Comparison of ENCODE assay signal across 13 cellular contexts in the genomic region with DNA sequence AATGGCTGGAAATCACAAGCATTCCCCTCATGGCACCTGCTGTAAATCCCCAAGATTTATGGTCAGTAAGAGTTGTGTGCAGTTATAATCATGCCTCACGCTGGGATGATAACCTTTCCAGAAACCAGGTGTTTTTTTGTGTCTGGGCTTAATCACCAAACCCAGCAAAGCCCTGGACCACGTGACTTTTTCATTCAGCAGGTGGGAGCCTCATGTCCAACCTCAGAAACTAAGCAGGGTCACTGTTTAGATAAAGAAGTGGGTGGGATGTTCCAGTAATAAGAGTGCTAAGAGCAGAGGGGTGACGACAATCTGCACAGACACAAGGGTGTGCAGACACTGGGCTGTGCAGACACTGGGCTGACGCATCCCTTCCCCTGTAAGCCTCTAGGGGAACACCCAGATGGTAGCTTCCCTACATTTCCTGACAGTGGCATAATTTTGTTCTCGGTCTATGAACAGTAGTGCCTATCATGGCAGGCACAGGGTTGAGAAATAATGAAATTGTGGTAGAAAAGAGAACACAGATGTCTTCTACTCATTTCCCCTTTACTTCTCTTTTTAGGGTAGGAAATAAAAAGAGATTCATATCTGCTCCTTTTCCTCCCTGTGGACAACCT.
DNase-seq lines count a peak whose midpoint lies in the region; ATAC-seq, FAIRE-seq and TF ChIP-seq lines count a peak whose summit lies in the region.
"Had no signal": no experiment of that assay in that cellular context is flagged by ENCODE, and none has a peak within 500 bp of the region (broad histone marks: within the 10 kb centered on the region; RNA-seq: fewer than 3 reads in every experiment).

No MANE protein-coding gene starts in this region.

- H3K79me2 ChIP-seq in HCT116 (ENCODE audit: insufficient read depth, low read length), result no peaks in the 10 kb centered on the region
- H3K79me2 ChIP-seq in GM12878 (ENCODE audit: control insufficient read depth, insufficient read depth, low read length), result no peaks in the 10 kb centered on the region

- RAD21 ChIA-PET in HCT116 (lab: Charles Lee; ENCODE audit: low non-redundant PET in 1 of 2, low total read pairs in 2 of 2, uncharacterized antibody in 2 of 2, unreplicated experiment in 2 of 2), result no interaction called here
- RAD21 ChIA-PET in GM12878 (lab: Charles Lee; ENCODE audit: unreplicated experiment), result no interaction called here

- TF ChIP-seq CTCF in HCT116 (IDR thresholded peaks at IDR 0.05 in 2 of 3, conservative IDR thresholded peaks at IDR 0.05 in 1 of 3; ENCODE audit: borderline replicate concordance in 1 of 3, insufficient read depth in 1 of 3, low read depth in 2 of 3, low read length in 2 of 3), result 0 out of 6 replicates have a peak, but pooled peaks of 1 of the 3 experiments have one; percentile 2
- no peak for TF ChIP-seq CTCF in GM12878 (IDR thresholded peaks at IDR 0.05 in 2 of 3, conservative IDR thresholded peaks at IDR 0.05 in 1 of 3; ENCODE audit: control insufficient read depth in 2 of 3, extremely low read depth in 1 of 3, insufficient read depth in 1 of 3, low read depth in 3 of 3, low read length in 3 of 3)

- no peak for TF ChIP-seq RAD21 in HCT116 (IDR thresholded peaks at IDR 0.05; ENCODE audit: low read depth)
- no peak for TF ChIP-seq RAD21 in GM12878 (IDR thresholded peaks at IDR 0.05; ENCODE audit: insufficient read depth, low read depth, low read length)

- no peak for FAIRE-seq in GM12878 (lab: Jason Lieb, UNC)
- FAIRE-seq: H1 had no signal

- intact Hi-C loops in HCT116 (cut with micrococcal nuclease) (no loop called here), GM12878 (cut with micrococcal nuclease; ENCODE audit: unreplicated experiment) (no loop called here)

- peaks cover 0 to 3% (median 0%) of the 10 kb centered on the region in 3 donors for H3K36me3 Mint-ChIP-seq in CD8-positive, alpha-beta memory T cell
- H3K36me3 Mint-ChIP-seq: brain had no signal

- SMC1A ChIA-PET in GM12878 (lab: Charles Lee; ENCODE audit: uncharacterized antibody, unreplicated experiment), result no interaction called here

- WGBS in GM12878 (ENCODE audit: insufficient coverage, insufficient replicate concordance, low lambda C conversion rate, missing lambda C conversion rate), result 2% methylated on average over 5 of the region's 5 CpGs

- peak; percentile 60; the same call in 1 of the 2 replicates for ATAC-seq in HCT116
- ATAC-seq in GM12878, result peak; percentile 55
- no peak for ATAC-seq in HG03571 (IDR thresholded peaks at IDR 0.05; ENCODE audit: unreplicated experiment)

- H3K4me3 Mint-ChIP-seq in CD8-positive, alpha-beta memory T cell, result no peak overlapping the region
- H3K4me3 Mint-ChIP-seq: activated T-cell treated with anti-CD3 and anti-CD28 coated beads, Interleukin-2, amount 50 U/mL, for 72 hours; brain had no signal

- TF ChIP-seq EP300 in GM12878 (IDR thresholded peaks at IDR 0.05; ENCODE audit: borderline replicate concordance in 1 of 2, control insufficient read depth in 1 of 2, low read depth in 2 of 2, low read length in 2 of 2), result no peak

- H3K4me2 ChIP-seq in HCT116 (ENCODE audit: low read length), result no peak overlapping the region
- no peak overlapping the region for H3K4me2 ChIP-seq in GM12878 (ENCODE audit: control insufficient read depth, insufficient read depth)

- no peak overlapping the region for H3K27ac ChIP-seq in HCT116 (ENCODE audit: low read depth, low read length)
- H3K27ac ChIP-seq in GM12878 (ENCODE audit: control insufficient read depth, insufficient read depth), result no peak overlapping the region
- no peak overlapping the region for H3K27ac ChIP-seq in CD8-positive, alpha-beta memory T cell (ENCODE audit: low read depth, low read length)
- H3K27ac ChIP-seq: testis had no signal

- H3K4me1 Mint-ChIP-seq in CD8-positive, alpha-beta memory T cell, result no peaks in the 10 kb centered on the region
- H3K4me1 Mint-ChIP-seq: brain had no signal

- no peaks in the 10 kb centered on the region for H3K9me2 ChIP-seq in HCT116 (ENCODE audit: insufficient read depth)

- H4K20me1 ChIP-seq in HCT116 (ENCODE audit: insufficient read depth) (no peaks in the 10 kb centered on the region), GM12878 (ENCODE audit: control insufficient read depth, insufficient read depth) (no peaks in the 10 kb centered on the region)

- H3K36me3 ChIP-seq in HCT116 (ENCODE audit: control insufficient read depth in 1 of 2, insufficient read depth in 2 of 2, low read length in 2 of 2) (no peaks in the 10 kb centered on the region), GM12878 (ENCODE audit: control insufficient read depth in 2 of 2, insufficient read depth in 2 of 2, low read length in 1 of 2) (no peaks in the 10 kb centered on the region)
- H3K36me3 ChIP-seq in CD8-positive, alpha-beta memory T cell (ENCODE audit: insufficient read depth, low read length), result no peaks in the 10 kb centered on the region

- H3K9me3 ChIP-seq in HCT116 (ENCODE audit: control insufficient read depth in 1 of 2, insufficient read depth in 1 of 2, low read depth in 1 of 2, low read length in 2 of 2), result no peaks in the 10 kb centered on the region
- no peaks in the 10 kb centered on the region for H3K9me3 ChIP-seq in GM12878 (replicated peaks; ENCODE audit: control insufficient read depth, insufficient read depth, low read length)
- H3K9me3 ChIP-seq in CD8-positive, alpha-beta memory T cell (ENCODE audit: low read length), result no peaks in the 10 kb centered on the region
- H3K9me3 ChIP-seq: testis had no signal

- no peaks in the 10 kb centered on the region for H3K9me3 Mint-ChIP-seq in CD8-positive, alpha-beta memory T cell
- H3K9me3 Mint-ChIP-seq: activated T-cell treated with anti-CD3 and anti-CD28 coated beads, Interleukin-2, amount 50 U/mL, for 72 hours; brain had no signal

- in situ Hi-C loops in GM12878 (cut with MboI), result no loop called here

- H3K4me1 ChIP-seq in HCT116 (ENCODE audit: control insufficient read depth in 1 of 2, insufficient read depth in 2 of 2, low read length in 2 of 2), result no peaks in the 10 kb centered on the region
- H3K4me1 ChIP-seq in GM12878 (ENCODE audit: control insufficient read depth, insufficient read depth, low read length), result no peaks in the 10 kb centered on the region
- no peaks in the 10 kb centered on the region for H3K4me1 ChIP-seq in CD8-positive, alpha-beta memory T cell (ENCODE audit: insufficient read depth, low read length)
- H3K4me1 ChIP-seq: testis had no signal

- H3K27me3 ChIP-seq in HCT116 (ENCODE audit: insufficient read depth, low read length), result peaks cover 40% of the 10 kb centered on the region
- no peaks in the 10 kb centered on the region; a peak in 1 of 4 replicates for H3K27me3 ChIP-seq in GM12878 (replicated peaks in 1 of 2; ENCODE audit: control insufficient read depth in 2 of 2, insufficient read depth in 2 of 2, low read length in 1 of 2)
- H3K27me3 ChIP-seq in CD8-positive, alpha-beta memory T cell (ENCODE audit: insufficient read depth, low read length, poor library complexity, severe bottlenecking), result no peaks in the 10 kb centered on the region
- H3K27me3 ChIP-seq: testis had no signal

- peaks cover 2 to 10% of the 10 kb centered on the region in 2 donors for H3K27me3 Mint-ChIP-seq in CD8-positive, alpha-beta memory T cell
- H3K27me3 Mint-ChIP-seq: brain had no signal

- H3K4me3 ChIP-seq in HCT116 (replicated peaks in 1 of 2; ENCODE audit: low read depth in 1 of 2, low read length in 2 of 2) (no peak overlapping the region), GM12878 (no peak overlapping the region)
- H3K4me3 ChIP-seq in CD8-positive, alpha-beta memory T cell (ENCODE audit: low read length), result no peak overlapping the region
- H3K4me3 ChIP-seq: testis had no signal

- no peak overlapping the region for H3K9ac ChIP-seq in HCT116 (ENCODE audit: low read length)
- no peak overlapping the region for H3K9ac ChIP-seq in GM12878 (ENCODE audit: control insufficient read depth, insufficient read depth, low read length)

- no peak overlapping the region for H3K27ac Mint-ChIP-seq in CD8-positive, alpha-beta memory T cell
- H3K27ac Mint-ChIP-seq: activated T-cell treated with anti-CD3 and anti-CD28 coated beads, Interleukin-2, amount 50 U/mL, for 72 hours; brain had no signal

- BruUV-seq in HCT116 (replicated peaks; lab: Mats Ljungman, UMichigan) (no TSS peak), GM12878 (replicated peaks; lab: Mats Ljungman, UMichigan) (no TSS peak)

- DNase-seq in Ammon's horn (ENCODE audit: low spot score), result peak; percentile 10
- DNase-seq in HCT116 (ENCODE audit: low read depth, low spot score), result no peak
- DNase-seq in NCI-H2081 treated with DMSO at 0.1 percent for 48 hours (lab: John Stamatoyannopoulos, UW), result peak; percentile 82
- no peak for DNase-seq in GM12878 (ENCODE audit: low read depth, low spot score)
- no peak for DNase-seq in NAMALWA (ENCODE audit: low spot score)
- no peak for DNase-seq in mesenteric fat pad (ENCODE audit: low spot score)
- no peak for DNase-seq in CD8-positive, alpha-beta memory T cell
- DNase-seq: activated T-cell treated with anti-CD3 and anti-CD28 coated beads, Interleukin-2, amount 50 U/mL, for 72 hours; RPMI8226; testis had no signal

- CTCF ChIA-PET in HCT116 (lab: Charles Lee), result no interaction called here
- CTCF ChIA-PET in GM12878 (lab: Yijun Ruan, JAX), result interaction anchor here (0.6 kb wide), 2 partner anchors 338 to 358 kb away, joined by 3 read pairs; no protein-coding TSS in a partner anchor
- CTCF ChIA-PET in CD8-positive, alpha-beta memory T cell (lab: Charles Lee), result no interaction called here

- H2AFZ ChIP-seq in HCT116 (ENCODE audit: low read depth, low read length, poor library complexity, severe bottlenecking), result no peak overlapping the region
- H2AFZ ChIP-seq in GM12878 (ENCODE audit: control insufficient read depth, low read depth, low read length), result no peak overlapping the region

- POLR2A ChIA-PET in HCT116 (lab: Charles Lee), result no interaction called here
- POLR2A ChIA-PET in GM12878 (lab: Charles Lee), result no interaction called here
- POLR2A ChIA-PET in CD8-positive, alpha-beta memory T cell (lab: Charles Lee), result interaction anchor here (0.7 kb wide), 1 partner anchor 545 kb away, joined by 3 read pairs; no protein-coding TSS in a partner anchor

- TF ChIP-seq POLR2A in HCT116 (IDR thresholded peaks at IDR 0.05; ENCODE audit: borderline replicate concordance, extremely low read depth, insufficient read depth, insufficient read length) (no peak), GM12878 (IDR thresholded peaks at IDR 0.05; ENCODE audit: low read depth, low read length) (no peak)

TF ChIP-seq in HCT116, 20 proteins besides CTCF, POLR2A, EP300 and RAD21 (continues in another document):
- no peak for TF ChIP-seq ZFX (IDR thresholded peaks at IDR 0.05)
- TF ChIP-seq CBX3 (IDR thresholded peaks at IDR 0.05; ENCODE audit: low read depth), result no peak
- no peak for TF ChIP-seq EZH2 (IDR thresholded peaks at IDR 0.05)
- TF ChIP-seq POLR2AphosphoS5 (IDR thresholded peaks at IDR 0.05; ENCODE audit: low read depth, low read length), result no peak

TF ChIP-seq in GM12878, 131 proteins besides CTCF, POLR2A, EP300 and RAD21 (continues in another document):
- no peak for TF ChIP-seq SIN3A (IDR thresholded peaks at IDR 0.05; ENCODE audit: low read depth, low read length)

Comparison
In these comparisons a context has a peak if more than half of its experiments do, and no peak if none do; other contexts are left out.
1. DNase-seq: peak in Ammon's horn (single experiment) and NCI-H2081 treated with DMSO at 0.1 percent for 48 hours (single experiment); none in HCT116 (single experiment), GM12878 (single experiment), NAMALWA (single experiment), mesenteric fat pad (single experiment) and CD8-positive, alpha-beta memory T cell (0 of 5).